In the genomic region with DNA sequence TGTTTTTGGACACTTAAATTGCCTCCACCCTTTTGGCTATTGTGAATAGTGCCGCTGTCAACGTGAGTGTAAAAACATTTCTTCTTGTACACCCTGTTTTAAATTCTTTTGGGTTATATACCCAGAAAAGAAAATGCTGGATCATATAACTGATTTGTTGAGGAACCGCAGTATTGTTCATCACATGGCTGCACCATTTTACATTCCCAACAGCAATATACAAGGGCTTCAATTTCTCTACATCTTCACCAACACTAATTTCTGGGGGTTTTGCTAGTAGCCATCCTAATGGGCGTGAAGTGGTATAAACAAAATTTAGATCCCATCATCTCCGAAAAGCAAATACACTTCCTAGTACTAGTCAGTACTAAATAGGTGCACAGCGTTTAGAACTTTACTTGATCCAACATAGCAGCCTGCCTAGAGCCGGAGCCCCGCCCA, we compare ENCODE assay signal across 2 cellular contexts.
A peak's percentile ranks its signal among the peaks of the same experiment; 100 is the strongest.
TF ChIP-seq lines count a peak whose summit lies in the region.

No MANE protein-coding gene starts in this region.

TF ChIP-seq in HEK293, 187 proteins besides CTCF, POLR2A, EP300 and RAD21:
- TF ChIP-seq, protein P1, sequence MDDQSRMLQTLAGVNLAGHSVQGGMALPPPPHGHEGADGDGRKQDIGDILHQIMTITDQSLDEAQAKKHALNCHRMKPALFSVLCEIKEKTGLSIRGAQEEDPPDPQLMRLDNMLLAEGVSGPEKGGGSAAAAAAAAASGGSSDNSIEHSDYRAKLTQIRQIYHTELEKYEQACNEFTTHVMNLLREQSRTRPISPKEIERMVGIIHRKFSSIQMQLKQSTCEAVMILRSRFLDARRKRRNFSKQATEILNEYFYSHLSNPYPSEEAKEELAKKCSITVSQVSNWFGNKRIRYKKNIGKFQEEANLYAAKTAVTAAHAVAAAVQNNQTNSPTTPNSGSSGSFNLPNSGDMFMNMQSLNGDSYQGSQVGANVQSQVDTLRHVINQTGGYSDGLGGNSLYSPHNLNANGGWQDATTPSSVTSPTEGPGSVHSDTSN (CRISPR knock-in tag; IDR thresholded peaks at IDR 0.05): 0 out of 2 replicates have a peak, but pooled peaks have one; percentile 1
- TF ChIP-seq RBAK (tag by site-specific recombination; IDR thresholded peaks at IDR 0.05) (no peak), ZNF664 (tag by site-specific recombination; IDR thresholded peaks at IDR 0.05) (peak; percentile 81; the same call in 1 of the 2 replicates), SCRT1 (tag by site-specific recombination; IDR thresholded peaks at IDR 0.05; ENCODE audit: borderline replicate concordance) (no peak), ZNF266 (tag by site-specific recombination; IDR thresholded peaks at IDR 0.05; ENCODE audit: low read depth) (no peak), ZNF529 (tag by site-specific recombination; IDR thresholded peaks at IDR 0.05; ENCODE audit: insufficient replicate concordance) (no peak)

TF ChIP-seq in K562, 482 proteins besides CTCF, POLR2A, EP300 and RAD21 (continues in another document):
- TF ChIP-seq PRMT5 (CRISPR knock-in tag; IDR thresholded peaks at IDR 0.05): no peak
- no peak for TF ChIP-seq CREBBP (IDR thresholded peaks at IDR 0.05; ENCODE audit: low read depth, low read length)
- no peak for TF ChIP-seq PURB (CRISPR knock-in tag; IDR thresholded peaks at IDR 0.05; ENCODE audit: low read depth)
- TF ChIP-seq, protein P2, sequence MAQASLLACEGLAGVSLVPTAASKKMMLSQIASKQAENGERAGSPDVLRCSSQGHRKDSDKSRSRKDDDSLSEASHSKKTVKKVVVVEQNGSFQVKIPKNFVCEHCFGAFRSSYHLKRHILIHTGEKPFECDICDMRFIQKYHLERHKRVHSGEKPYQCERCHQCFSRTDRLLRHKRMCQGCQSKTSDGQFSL (CRISPR knock-in tag; IDR thresholded peaks at IDR 0.05): no peak
- TF ChIP-seq, protein P2 (tag; IDR thresholded peaks at IDR 0.05): no peak
- no peak for TF ChIP-seq SPI1 (IDR thresholded peaks at IDR 0.05; ENCODE audit: borderline replicate concordance, low read depth, low read length)
- no peak for TF ChIP-seq TAF15 (IDR thresholded peaks at IDR 0.05; ENCODE audit: low read depth, low read length)
- TF ChIP-seq CSDE1 (IDR thresholded peaks at IDR 0.05): peak in 1 of 2 experiments; percentile 65; a peak in 2 of 4 replicates
- no peak for TF ChIP-seq MBD2 (IDR thresholded peaks at IDR 0.05; ENCODE audit: borderline replicate concordance, low read depth)
- TF ChIP-seq, protein P3, sequence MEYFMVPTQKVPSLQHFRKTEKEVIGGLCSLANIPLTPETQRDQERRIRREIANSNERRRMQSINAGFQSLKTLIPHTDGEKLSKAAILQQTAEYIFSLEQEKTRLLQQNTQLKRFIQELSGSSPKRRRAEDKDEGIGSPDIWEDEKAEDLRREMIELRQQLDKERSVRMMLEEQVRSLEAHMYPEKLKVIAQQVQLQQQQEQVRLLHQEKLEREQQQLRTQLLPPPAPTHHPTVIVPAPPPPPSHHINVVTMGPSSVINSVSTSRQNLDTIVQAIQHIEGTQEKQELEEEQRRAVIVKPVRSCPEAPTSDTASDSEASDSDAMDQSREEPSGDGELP (CRISPR knock-in tag; IDR thresholded peaks at IDR 0.05; ENCODE audit: borderline replicate concordance): no peak
- 0 out of 2 replicates have a peak, but pooled peaks have one; percentile 74 for TF ChIP-seq RFX7 (CRISPR knock-in tag; IDR thresholded peaks at IDR 0.05)
- no peak for TF ChIP-seq BHLHE40 (IDR thresholded peaks at IDR 0.05; ENCODE audit: low read length)
- TF ChIP-seq MCM5 (IDR thresholded peaks at IDR 0.05; ENCODE audit: low read depth): no peak
- TF ChIP-seq SAP30 (IDR thresholded peaks at IDR 0.05; ENCODE audit: borderline replicate concordance, insufficient read depth, low read depth, low read length, poor library complexity, severe bottlenecking): no peak
- TF ChIP-seq MEIS2 (IDR thresholded peaks at IDR 0.05; ENCODE audit: partially characterized antibody): no peak
- no peak; the same call in 1 of the 2 replicates for TF ChIP-seq SMC3 (conservative IDR thresholded peaks at IDR 0.05; ENCODE audit: insufficient read depth, low read depth, low read length)
- TF ChIP-seq ZNF445 (CRISPR knock-in tag; IDR thresholded peaks at IDR 0.05; ENCODE audit: low read depth): no peak
- TF ChIP-seq BRD9 (IDR thresholded peaks at IDR 0.05; ENCODE audit: low read depth, partially characterized antibody): peak; percentile 14
- peak; percentile 36; the same call in 1 of the 2 replicates for TF ChIP-seq TEAD4 (IDR thresholded peaks at IDR 0.05; ENCODE audit: low read length)
- TF ChIP-seq TEAD4 (CRISPR knock-in tag; IDR thresholded peaks at IDR 0.05; ENCODE audit: borderline replicate concordance): no peak
- TF ChIP-seq, protein P4, sequence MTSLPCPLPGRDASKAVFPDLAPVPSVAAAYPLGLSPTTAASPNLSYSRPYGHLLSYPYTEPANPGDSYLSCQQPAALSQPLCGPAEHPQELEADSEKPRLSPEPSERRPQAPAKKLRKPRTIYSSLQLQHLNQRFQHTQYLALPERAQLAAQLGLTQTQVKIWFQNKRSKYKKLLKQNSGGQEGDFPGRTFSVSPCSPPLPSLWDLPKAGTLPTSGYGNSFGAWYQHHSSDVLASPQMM (CRISPR knock-in tag; IDR thresholded peaks at IDR 0.05): no peak
- TF ChIP-seq CEBPB (tag; IDR thresholded peaks at IDR 0.05): no peak
- TF ChIP-seq ELF1 (tag; IDR thresholded peaks at IDR 0.05): no peak
- peak in 1 of 2 experiments; percentile 10; a peak in 1 of 4 replicates for TF ChIP-seq RCOR1 (IDR thresholded peaks at IDR 0.05; ENCODE audit: borderline replicate concordance in 1 of 2, low read depth in 2 of 2, low read length in 2 of 2)
- TF ChIP-seq NR1H2 (CRISPR knock-in tag; IDR thresholded peaks at IDR 0.05): no peak
- TF ChIP-seq NFRKB (IDR thresholded peaks at IDR 0.05; ENCODE audit: low read depth): 0 out of 2 replicates have a peak, but pooled peaks have one; percentile 31
- 0 out of 2 replicates have a peak, but pooled peaks have one; percentile 46 for TF ChIP-seq XRCC5 (IDR thresholded peaks at IDR 0.05; ENCODE audit: low read depth, low read length)
- TF ChIP-seq MYC (IDR thresholded peaks at IDR 0.05; ENCODE audit: low read depth, low read length): no peak; the same call in 1 of the 2 replicates
- no peak for TF ChIP-seq MYC (CRISPR knock-in tag; IDR thresholded peaks at IDR 0.05; ENCODE audit: borderline replicate concordance, low read depth)
- TF ChIP-seq, protein P5, sequence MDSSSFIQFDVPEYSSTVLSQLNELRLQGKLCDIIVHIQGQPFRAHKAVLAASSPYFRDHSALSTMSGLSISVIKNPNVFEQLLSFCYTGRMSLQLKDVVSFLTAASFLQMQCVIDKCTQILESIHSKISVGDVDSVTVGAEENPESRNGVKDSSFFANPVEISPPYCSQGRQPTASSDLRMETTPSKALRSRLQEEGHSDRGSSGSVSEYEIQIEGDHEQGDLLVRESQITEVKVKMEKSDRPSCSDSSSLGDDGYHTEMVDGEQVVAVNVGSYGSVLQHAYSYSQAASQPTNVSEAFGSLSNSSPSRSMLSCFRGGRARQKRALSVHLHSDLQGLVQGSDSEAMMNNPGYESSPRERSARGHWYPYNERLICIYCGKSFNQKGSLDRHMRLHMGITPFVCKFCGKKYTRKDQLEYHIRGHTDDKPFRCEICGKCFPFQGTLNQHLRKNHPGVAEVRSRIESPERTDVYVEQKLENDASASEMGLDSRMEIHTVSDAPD (CRISPR knock-in tag; IDR thresholded peaks at IDR 0.05): no peak
- TF ChIP-seq KAT8 (IDR thresholded peaks at IDR 0.05; ENCODE audit: low read depth): no peak
- TF ChIP-seq PHF20 (IDR thresholded peaks at IDR 0.05; ENCODE audit: partially characterized antibody): no peak
- TF ChIP-seq, protein P6, sequence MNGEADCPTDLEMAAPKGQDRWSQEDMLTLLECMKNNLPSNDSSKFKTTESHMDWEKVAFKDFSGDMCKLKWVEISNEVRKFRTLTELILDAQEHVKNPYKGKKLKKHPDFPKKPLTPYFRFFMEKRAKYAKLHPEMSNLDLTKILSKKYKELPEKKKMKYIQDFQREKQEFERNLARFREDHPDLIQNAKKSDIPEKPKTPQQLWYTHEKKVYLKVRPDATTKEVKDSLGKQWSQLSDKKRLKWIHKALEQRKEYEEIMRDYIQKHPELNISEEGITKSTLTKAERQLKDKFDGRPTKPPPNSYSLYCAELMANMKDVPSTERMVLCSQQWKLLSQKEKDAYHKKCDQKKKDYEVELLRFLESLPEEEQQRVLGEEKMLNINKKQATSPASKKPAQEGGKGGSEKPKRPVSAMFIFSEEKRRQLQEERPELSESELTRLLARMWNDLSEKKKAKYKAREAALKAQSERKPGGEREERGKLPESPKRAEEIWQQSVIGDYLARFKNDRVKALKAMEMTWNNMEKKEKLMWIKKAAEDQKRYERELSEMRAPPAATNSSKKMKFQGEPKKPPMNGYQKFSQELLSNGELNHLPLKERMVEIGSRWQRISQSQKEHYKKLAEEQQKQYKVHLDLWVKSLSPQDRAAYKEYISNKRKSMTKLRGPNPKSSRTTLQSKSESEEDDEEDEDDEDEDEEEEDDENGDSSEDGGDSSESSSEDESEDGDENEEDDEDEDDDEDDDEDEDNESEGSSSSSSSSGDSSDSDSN (IDR thresholded peaks at IDR 0.05; ENCODE audit: borderline replicate concordance in 1 of 2, low read depth in 2 of 2, low read length in 2 of 2): no peak
- no peak for TF ChIP-seq HIVEP1 (CRISPR knock-in tag; IDR thresholded peaks at IDR 0.05)
- TF ChIP-seq, protein P7, sequence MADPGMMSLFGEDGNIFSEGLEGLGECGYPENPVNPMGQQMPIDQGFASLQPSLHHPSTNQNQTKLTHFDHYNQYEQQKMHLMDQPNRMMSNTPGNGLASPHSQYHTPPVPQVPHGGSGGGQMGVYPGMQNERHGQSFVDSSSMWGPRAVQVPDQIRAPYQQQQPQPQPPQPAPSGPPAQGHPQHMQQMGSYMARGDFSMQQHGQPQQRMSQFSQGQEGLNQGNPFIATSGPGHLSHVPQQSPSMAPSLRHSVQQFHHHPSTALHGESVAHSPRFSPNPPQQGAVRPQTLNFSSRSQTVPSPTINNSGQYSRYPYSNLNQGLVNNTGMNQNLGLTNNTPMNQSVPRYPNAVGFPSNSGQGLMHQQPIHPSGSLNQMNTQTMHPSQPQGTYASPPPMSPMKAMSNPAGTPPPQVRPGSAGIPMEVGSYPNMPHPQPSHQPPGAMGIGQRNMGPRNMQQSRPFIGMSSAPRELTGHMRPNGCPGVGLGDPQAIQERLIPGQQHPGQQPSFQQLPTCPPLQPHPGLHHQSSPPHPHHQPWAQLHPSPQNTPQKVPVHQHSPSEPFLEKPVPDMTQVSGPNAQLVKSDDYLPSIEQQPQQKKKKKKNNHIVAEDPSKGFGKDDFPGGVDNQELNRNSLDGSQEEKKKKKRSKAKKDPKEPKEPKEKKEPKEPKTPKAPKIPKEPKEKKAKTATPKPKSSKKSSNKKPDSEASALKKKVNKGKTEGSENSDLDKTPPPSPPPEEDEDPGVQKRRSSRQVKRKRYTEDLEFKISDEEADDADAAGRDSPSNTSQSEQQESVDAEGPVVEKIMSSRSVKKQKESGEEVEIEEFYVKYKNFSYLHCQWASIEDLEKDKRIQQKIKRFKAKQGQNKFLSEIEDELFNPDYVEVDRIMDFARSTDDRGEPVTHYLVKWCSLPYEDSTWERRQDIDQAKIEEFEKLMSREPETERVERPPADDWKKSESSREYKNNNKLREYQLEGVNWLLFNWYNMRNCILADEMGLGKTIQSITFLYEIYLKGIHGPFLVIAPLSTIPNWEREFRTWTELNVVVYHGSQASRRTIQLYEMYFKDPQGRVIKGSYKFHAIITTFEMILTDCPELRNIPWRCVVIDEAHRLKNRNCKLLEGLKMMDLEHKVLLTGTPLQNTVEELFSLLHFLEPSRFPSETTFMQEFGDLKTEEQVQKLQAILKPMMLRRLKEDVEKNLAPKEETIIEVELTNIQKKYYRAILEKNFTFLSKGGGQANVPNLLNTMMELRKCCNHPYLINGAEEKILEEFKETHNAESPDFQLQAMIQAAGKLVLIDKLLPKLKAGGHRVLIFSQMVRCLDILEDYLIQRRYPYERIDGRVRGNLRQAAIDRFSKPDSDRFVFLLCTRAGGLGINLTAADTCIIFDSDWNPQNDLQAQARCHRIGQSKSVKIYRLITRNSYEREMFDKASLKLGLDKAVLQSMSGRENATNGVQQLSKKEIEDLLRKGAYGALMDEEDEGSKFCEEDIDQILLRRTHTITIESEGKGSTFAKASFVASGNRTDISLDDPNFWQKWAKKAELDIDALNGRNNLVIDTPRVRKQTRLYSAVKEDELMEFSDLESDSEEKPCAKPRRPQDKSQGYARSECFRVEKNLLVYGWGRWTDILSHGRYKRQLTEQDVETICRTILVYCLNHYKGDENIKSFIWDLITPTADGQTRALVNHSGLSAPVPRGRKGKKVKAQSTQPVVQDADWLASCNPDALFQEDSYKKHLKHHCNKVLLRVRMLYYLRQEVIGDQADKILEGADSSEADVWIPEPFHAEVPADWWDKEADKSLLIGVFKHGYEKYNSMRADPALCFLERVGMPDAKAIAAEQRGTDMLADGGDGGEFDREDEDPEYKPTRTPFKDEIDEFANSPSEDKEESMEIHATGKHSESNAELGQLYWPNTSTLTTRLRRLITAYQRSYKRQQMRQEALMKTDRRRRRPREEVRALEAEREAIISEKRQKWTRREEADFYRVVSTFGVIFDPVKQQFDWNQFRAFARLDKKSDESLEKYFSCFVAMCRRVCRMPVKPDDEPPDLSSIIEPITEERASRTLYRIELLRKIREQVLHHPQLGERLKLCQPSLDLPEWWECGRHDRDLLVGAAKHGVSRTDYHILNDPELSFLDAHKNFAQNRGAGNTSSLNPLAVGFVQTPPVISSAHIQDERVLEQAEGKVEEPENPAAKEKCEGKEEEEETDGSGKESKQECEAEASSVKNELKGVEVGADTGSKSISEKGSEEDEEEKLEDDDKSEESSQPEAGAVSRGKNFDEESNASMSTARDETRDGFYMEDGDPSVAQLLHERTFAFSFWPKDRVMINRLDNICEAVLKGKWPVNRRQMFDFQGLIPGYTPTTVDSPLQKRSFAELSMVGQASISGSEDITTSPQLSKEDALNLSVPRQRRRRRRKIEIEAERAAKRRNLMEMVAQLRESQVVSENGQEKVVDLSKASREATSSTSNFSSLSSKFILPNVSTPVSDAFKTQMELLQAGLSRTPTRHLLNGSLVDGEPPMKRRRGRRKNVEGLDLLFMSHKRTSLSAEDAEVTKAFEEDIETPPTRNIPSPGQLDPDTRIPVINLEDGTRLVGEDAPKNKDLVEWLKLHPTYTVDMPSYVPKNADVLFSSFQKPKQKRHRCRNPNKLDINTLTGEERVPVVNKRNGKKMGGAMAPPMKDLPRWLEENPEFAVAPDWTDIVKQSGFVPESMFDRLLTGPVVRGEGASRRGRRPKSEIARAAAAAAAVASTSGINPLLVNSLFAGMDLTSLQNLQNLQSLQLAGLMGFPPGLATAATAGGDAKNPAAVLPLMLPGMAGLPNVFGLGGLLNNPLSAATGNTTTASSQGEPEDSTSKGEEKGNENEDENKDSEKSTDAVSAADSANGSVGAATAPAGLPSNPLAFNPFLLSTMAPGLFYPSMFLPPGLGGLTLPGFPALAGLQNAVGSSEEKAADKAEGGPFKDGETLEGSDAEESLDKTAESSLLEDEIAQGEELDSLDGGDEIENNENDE (IDR thresholded peaks at IDR 0.05; ENCODE audit: low read depth, low read length): no peak
- no peak for TF ChIP-seq HNRNPH1 (optimal IDR thresholded peaks at IDR 0.05; ENCODE audit: low read depth, low read length)
- peak; percentile 77; the same call in 1 of the 2 replicates for TF ChIP-seq CBX1 (IDR thresholded peaks at IDR 0.05; ENCODE audit: low read depth)
- no peak; the same call in 1 of the 2 replicates for TF ChIP-seq CBFA2T2 (conservative IDR thresholded peaks at IDR 0.05)
- no peak for TF ChIP-seq NFXL1 (CRISPR knock-in tag; IDR thresholded peaks at IDR 0.05)
- TF ChIP-seq PML (IDR thresholded peaks at IDR 0.05; ENCODE audit: low read length): peak; percentile 83
- no peak for TF ChIP-seq PRPF4 (IDR thresholded peaks at IDR 0.05; ENCODE audit: insufficient read depth, low read depth, low read length, poor library complexity, severe bottlenecking)
- no peak for TF ChIP-seq ZNF644 (tag; IDR thresholded peaks at IDR 0.05; ENCODE audit: low read depth)
